Comparison of ENCODE assay signal across 1 cellular context in the genomic region with DNA sequence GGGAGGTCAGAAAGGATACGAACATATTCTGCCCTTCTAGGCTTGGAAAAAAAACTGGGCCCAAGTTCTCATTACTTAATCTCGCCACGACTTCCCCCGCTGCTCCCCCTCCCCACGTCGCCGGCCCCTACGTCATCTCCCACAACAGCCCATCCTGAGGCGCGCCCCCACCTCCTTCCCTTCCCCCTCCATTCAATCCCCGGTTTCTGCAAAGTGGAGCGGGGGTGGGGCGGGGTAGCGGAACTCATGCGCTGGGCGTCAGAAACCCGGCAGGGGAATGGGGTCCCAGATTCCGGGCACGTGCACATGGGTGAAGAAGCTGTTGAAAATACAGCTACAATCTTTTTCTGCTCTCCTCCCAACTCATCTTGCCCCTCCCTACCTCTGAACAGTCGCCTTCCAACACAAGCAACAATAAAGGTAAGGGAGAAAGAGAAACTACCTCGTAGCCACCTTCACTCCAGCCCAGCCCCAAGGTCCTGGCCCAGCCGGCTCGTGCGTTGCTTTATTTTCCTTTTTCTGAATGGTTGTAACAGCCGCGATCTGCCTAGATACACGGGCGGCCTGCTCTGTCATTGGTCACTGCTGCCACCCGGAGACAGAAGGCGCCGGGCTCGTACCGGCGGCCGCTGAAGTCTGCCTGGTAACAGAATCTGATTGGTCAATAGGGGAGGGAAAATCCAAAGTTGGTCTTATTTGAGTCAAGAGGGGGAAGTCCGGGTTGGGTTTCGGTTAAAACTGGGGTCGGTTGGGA.
A peak's percentile ranks its signal among the peaks of the same experiment; 100 is the strongest.
TF ChIP-seq lines count a peak whose summit lies in the region.

TSS of gene RFX5 (minus strand) at position 484 of the 754 bp plus-strand sequence. CDS start 932 bp downstream, outside the sequence.

TF ChIP-seq in A549, 52 proteins besides CTCF, POLR2A, EP300 and RAD21 (continued from another document):
- TF ChIP-seq, protein P1, sequence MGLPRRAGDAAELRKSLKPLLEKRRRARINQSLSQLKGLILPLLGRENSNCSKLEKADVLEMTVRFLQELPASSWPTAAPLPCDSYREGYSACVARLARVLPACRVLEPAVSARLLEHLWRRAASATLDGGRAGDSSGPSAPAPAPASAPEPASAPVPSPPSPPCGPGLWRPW (IDR thresholded peaks at IDR 0.05): no peak
- TF ChIP-seq NFE2L2 (conservative IDR thresholded peaks at IDR 0.05; ENCODE audit: low read length): no peak
- TF ChIP-seq RFX5 (IDR thresholded peaks at IDR 0.05): peak; percentile 100
- peak; percentile 83; the same call in 1 of the 2 replicates for TF ChIP-seq MYC (IDR thresholded peaks at IDR 0.05; ENCODE audit: borderline replicate concordance, low read length)
- TF ChIP-seq ATOH8 (CRISPR knock-in tag; IDR thresholded peaks at IDR 0.05; ENCODE audit: low read depth): no peak
- no peak for TF ChIP-seq FOSL2 (IDR thresholded peaks at IDR 0.05)
- no peak for TF ChIP-seq FOSL2 (CRISPR knock-in tag; IDR thresholded peaks at IDR 0.05)
- TF ChIP-seq, protein P2, sequence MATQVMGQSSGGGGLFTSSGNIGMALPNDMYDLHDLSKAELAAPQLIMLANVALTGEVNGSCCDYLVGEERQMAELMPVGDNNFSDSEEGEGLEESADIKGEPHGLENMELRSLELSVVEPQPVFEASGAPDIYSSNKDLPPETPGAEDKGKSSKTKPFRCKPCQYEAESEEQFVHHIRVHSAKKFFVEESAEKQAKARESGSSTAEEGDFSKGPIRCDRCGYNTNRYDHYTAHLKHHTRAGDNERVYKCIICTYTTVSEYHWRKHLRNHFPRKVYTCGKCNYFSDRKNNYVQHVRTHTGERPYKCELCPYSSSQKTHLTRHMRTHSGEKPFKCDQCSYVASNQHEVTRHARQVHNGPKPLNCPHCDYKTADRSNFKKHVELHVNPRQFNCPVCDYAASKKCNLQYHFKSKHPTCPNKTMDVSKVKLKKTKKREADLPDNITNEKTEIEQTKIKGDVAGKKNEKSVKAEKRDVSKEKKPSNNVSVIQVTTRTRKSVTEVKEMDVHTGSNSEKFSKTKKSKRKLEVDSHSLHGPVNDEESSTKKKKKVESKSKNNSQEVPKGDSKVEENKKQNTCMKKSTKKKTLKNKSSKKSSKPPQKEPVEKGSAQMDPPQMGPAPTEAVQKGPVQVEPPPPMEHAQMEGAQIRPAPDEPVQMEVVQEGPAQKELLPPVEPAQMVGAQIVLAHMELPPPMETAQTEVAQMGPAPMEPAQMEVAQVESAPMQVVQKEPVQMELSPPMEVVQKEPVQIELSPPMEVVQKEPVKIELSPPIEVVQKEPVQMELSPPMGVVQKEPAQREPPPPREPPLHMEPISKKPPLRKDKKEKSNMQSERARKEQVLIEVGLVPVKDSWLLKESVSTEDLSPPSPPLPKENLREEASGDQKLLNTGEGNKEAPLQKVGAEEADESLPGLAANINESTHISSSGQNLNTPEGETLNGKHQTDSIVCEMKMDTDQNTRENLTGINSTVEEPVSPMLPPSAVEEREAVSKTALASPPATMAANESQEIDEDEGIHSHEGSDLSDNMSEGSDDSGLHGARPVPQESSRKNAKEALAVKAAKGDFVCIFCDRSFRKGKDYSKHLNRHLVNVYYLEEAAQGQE (IDR thresholded peaks at IDR 0.05): no peak
- TF ChIP-seq CEBPB (IDR thresholded peaks at IDR 0.05): no peak
- no peak for TF ChIP-seq HDAC2 (IDR thresholded peaks at IDR 0.05)
- TF ChIP-seq, protein P3, sequence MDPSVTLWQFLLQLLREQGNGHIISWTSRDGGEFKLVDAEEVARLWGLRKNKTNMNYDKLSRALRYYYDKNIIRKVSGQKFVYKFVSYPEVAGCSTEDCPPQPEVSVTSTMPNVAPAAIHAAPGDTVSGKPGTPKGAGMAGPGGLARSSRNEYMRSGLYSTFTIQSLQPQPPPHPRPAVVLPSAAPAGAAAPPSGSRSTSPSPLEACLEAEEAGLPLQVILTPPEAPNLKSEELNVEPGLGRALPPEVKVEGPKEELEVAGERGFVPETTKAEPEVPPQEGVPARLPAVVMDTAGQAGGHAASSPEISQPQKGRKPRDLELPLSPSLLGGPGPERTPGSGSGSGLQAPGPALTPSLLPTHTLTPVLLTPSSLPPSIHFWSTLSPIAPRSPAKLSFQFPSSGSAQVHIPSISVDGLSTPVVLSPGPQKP (IDR thresholded peaks at IDR 0.05; ENCODE audit: low read depth, low read length): no peak
- TF ChIP-seq FOXS1 (CRISPR knock-in tag; IDR thresholded peaks at IDR 0.05): no peak
- no peak for TF ChIP-seq POLR2AphosphoS2 (conservative IDR thresholded peaks at IDR 0.05; ENCODE audit: low read length)
- no peak for TF ChIP-seq NPAS2 (CRISPR knock-in tag; IDR thresholded peaks at IDR 0.05; ENCODE audit: borderline replicate concordance)
- no peak for TF ChIP-seq NR3C1 (IDR thresholded peaks at IDR 0.05)
- no peak for TF ChIP-seq RNF2 (IDR thresholded peaks at IDR 0.05; ENCODE audit: borderline replicate concordance, low read depth)
- TF ChIP-seq ZFP36 (IDR thresholded peaks at IDR 0.05; ENCODE audit: borderline replicate concordance, partially characterized antibody): no peak
- TF ChIP-seq, protein P4, sequence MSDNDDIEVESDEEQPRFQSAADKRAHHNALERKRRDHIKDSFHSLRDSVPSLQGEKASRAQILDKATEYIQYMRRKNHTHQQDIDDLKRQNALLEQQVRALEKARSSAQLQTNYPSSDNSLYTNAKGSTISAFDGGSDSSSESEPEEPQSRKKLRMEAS (IDR thresholded peaks at IDR 0.05): peak; percentile 95
- no peak for TF ChIP-seq ESRRA (IDR thresholded peaks at IDR 0.05; ENCODE audit: borderline replicate concordance, low read length)
- TF ChIP-seq FOSB (CRISPR knock-in tag; IDR thresholded peaks at IDR 0.05): no peak
- TF ChIP-seq JUNB (IDR thresholded peaks at IDR 0.05): no peak
- TF ChIP-seq RCOR1 (IDR thresholded peaks at IDR 0.05; ENCODE audit: low read depth, low read length): no peak
- TF ChIP-seq MAZ (IDR thresholded peaks at IDR 0.05; ENCODE audit: borderline replicate concordance, low read depth, low read length): no peak
- TF ChIP-seq PHF8 (IDR thresholded peaks at IDR 0.05; ENCODE audit: borderline replicate concordance, low read depth): peak; percentile 73
- TF ChIP-seq JUN (IDR thresholded peaks at IDR 0.05): no peak
- no peak for TF ChIP-seq CBX8 (IDR thresholded peaks at IDR 0.05)
- no peak for TF ChIP-seq HEYL (CRISPR knock-in tag; IDR thresholded peaks at IDR 0.05)
- TF ChIP-seq SREBF2 (IDR thresholded peaks at IDR 0.05): no peak
- TF ChIP-seq HOXB13 (CRISPR knock-in tag; IDR thresholded peaks at IDR 0.05; ENCODE audit: low read depth): peak; percentile 69
- TF ChIP-seq TP53 (CRISPR knock-in tag; IDR thresholded peaks at IDR 0.05): no peak
- TF ChIP-seq EHF (CRISPR knock-in tag; IDR thresholded peaks at IDR 0.05): no peak
- no peak for TF ChIP-seq HOXB5 (CRISPR knock-in tag; IDR thresholded peaks at IDR 0.05)
- TF ChIP-seq, protein P5, sequence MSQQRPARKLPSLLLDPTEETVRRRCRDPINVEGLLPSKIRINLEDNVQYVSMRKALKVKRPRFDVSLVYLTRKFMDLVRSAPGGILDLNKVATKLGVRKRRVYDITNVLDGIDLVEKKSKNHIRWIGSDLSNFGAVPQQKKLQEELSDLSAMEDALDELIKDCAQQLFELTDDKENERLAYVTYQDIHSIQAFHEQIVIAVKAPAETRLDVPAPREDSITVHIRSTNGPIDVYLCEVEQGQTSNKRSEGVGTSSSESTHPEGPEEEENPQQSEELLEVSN (IDR thresholded peaks at IDR 0.05; ENCODE audit: borderline replicate concordance, low read depth): peak; percentile 77
- TF ChIP-seq KDM1A (IDR thresholded peaks at IDR 0.05; ENCODE audit: low read depth): no peak
- no peak for TF ChIP-seq GATA3 (IDR thresholded peaks at IDR 0.05; ENCODE audit: borderline replicate concordance)
- TF ChIP-seq ZSCAN20 (CRISPR knock-in tag; IDR thresholded peaks at IDR 0.05): no peak
- TF ChIP-seq CHD4 (IDR thresholded peaks at IDR 0.05; ENCODE audit: borderline replicate concordance): no peak
- no peak for TF ChIP-seq EHMT2 (IDR thresholded peaks at IDR 0.05; ENCODE audit: low read depth)
- TF ChIP-seq, protein P6, sequence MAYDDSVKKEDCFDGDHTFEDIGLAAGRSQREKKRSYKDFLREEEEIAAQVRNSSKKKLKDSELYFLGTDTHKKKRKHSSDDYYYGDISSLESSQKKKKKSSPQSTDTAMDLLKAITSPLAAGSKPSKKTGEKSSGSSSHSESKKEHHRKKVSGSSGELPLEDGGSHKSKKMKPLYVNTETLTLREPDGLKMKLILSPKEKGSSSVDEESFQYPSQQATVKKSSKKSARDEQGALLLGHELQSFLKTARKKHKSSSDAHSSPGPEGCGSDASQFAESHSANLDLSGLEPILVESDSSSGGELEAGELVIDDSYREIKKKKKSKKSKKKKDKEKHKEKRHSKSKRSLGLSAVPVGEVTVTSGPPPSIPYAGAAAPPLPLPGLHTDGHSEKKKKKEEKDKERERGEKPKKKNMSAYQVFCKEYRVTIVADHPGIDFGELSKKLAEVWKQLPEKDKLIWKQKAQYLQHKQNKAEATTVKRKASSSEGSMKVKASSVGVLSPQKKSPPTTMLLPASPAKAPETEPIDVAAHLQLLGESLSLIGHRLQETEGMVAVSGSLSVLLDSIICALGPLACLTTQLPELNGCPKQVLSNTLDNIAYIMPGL (CRISPR knock-in tag; IDR thresholded peaks at IDR 0.05; ENCODE audit: borderline replicate concordance): no peak
- TF ChIP-seq, protein P7, sequence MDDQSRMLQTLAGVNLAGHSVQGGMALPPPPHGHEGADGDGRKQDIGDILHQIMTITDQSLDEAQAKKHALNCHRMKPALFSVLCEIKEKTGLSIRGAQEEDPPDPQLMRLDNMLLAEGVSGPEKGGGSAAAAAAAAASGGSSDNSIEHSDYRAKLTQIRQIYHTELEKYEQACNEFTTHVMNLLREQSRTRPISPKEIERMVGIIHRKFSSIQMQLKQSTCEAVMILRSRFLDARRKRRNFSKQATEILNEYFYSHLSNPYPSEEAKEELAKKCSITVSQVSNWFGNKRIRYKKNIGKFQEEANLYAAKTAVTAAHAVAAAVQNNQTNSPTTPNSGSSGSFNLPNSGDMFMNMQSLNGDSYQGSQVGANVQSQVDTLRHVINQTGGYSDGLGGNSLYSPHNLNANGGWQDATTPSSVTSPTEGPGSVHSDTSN (IDR thresholded peaks at IDR 0.05): no peak
